9 cellular contexts compared by ENCODE assay signal in the genomic region with DNA sequence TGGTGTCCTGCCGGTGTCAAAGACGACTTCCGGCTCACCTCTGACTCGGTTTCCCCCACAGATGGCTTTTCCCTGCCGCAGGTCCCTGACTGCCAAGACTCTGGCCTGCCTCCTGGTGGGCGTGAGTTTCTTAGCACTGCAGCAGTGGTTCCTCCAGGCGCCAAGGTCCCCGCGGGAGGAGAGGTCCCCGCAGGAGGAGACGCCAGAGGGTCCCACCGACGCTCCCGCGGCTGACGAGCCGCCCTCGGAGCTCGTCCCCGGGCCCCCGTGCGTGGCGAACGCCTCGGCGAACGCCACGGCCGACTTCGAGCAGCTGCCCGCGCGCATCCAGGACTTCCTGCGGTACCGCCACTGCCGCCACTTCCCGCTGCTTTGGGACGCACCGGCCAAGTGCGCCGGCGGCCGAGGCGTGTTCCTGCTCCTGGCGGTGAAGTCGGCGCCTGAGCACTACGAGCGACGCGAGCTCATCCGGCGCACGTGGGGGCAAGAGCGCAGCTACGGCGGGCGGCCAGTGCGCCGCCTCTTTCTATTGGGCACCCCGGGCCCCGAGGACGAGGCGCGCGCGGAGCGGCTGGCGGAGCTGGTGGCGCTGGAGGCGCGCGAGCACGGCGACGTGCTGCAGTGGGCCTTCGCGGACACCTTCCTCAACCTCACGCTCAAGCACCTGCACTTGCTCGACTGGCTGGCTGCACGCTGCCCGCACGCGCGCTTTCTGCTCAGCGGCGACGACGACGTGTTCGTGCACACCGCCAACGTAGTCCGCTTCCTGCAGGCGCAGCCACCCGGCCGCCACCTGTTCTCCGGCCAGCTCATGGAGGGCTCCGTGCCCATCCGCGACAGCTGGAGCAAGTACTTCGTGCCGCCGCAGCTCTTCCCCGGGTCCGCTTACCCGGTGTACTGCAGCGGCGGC. TPM values are rescaled to one million over a fixed set of nuclear protein-coding genes. Genes with fewer than 3 reads are reported as not detected.
DNase-seq lines count a peak whose midpoint lies in the region; ATAC-seq and TF ChIP-seq lines count a peak whose summit lies in the region.
"Had no signal": no experiment of that assay in that cellular context is flagged by ENCODE, and none has a peak within 500 bp of the region (broad histone marks: within the 10 kb centered on the region; RNA-seq: fewer than 3 reads in every experiment).

No MANE protein-coding gene starts in this region.

- WGBS in endodermal cell (ENCODE audit: insufficient coverage in 1 of 2, insufficient read length in 1 of 2), 2 experiments = 37 to 62% methylated on average over 44 to 109 of the region's 109 CpGs

- TF ChIP-seq CTCF in endodermal cell (conservative IDR thresholded peaks at IDR 0.05) = peak; percentile 76

- H3K9me3 ChIP-seq in NT2/D1 (ENCODE audit: insufficient read depth, low read length) (no peaks in the 10 kb centered on the region; the same call in 1 of the 2 replicates), endodermal cell (ENCODE audit: control insufficient read depth, low read length) (no peaks in the 10 kb centered on the region), mucosa of rectum (ENCODE audit: control insufficient read depth in 2 of 2, low read length in 2 of 2) (no peaks in the 10 kb centered on the region)

- peak; percentile 1 for DNase-seq in GM04503 (ENCODE audit: low read depth)
- DNase-seq in NT2/D1 (ENCODE audit: low read depth, low spot score) = peak; percentile 28
- peak; percentile 89 for DNase-seq in endodermal cell
- DNase-seq in DMS114 treated with DMSO at 0.1 percent for 48 hours (lab: John Stamatoyannopoulos, UW; ENCODE audit: unreplicated experiment) = no peak
- no peak for DNase-seq in activated CD8-positive, alpha-beta memory T cell treated with anti-CD3 and anti-CD28 coated beads, Interleukin-2, amount 50 U/mL, for 48 hours
- DNase-seq in hippocampal formation (lab: John Stamatoyannopoulos, UW) = no peak

- ATAC-seq in HG02852 (IDR thresholded peaks at IDR 0.05; ENCODE audit: unreplicated experiment) = no peak

- peaks cover 31% of the 10 kb centered on the region for H3K27me3 ChIP-seq in NT2/D1 (ENCODE audit: insufficient read depth, insufficient read length)
- peaks cover 32% of the 10 kb centered on the region for H3K27me3 ChIP-seq in endodermal cell (ENCODE audit: control insufficient read depth, insufficient read depth, low read length, poor library complexity, severe bottlenecking)
- peaks cover 3 to 4% of the 10 kb centered on the region in 2 donors for H3K27me3 ChIP-seq in mucosa of rectum (ENCODE audit: control insufficient read depth in 2 of 2, insufficient read depth in 2 of 2, low read length in 2 of 2)

- peaks cover 2% of the 10 kb centered on the region for H3K36me3 Mint-ChIP-seq in endodermal cell (ENCODE audit: low read depth)

- H3K27ac ChIP-seq in endodermal cell (ENCODE audit: low read depth, low read length) (no peak overlapping the region), mucosa of rectum (ENCODE audit: low read depth in 2 of 2, low read length in 2 of 2) (peak overlapping the region in 1 of 2 donors; percentile 12)

- H3K27ac Mint-ChIP-seq in endodermal cell = no peak overlapping the region

- H3K4me3 ChIP-seq in NT2/D1 (ENCODE audit: insufficient read length, low read depth) (peak overlapping the region; percentile 34), endodermal cell (ENCODE audit: low read length) (no peak overlapping the region), mucosa of rectum (ENCODE audit: low read length in 2 of 2) (peak overlapping the region; percentile 55 to 56)

- peaks cover 12% of the 10 kb centered on the region for H3K9me3 Mint-ChIP-seq in endodermal cell

- no peak overlapping the region for H3K4me3 Mint-ChIP-seq in endodermal cell

- H3K4me1 ChIP-seq in NT2/D1 (ENCODE audit: insufficient read depth, insufficient read length) (peaks cover 9% of the 10 kb centered on the region), endodermal cell (ENCODE audit: control insufficient read depth, insufficient read depth, low read length) (peaks cover 11% of the 10 kb centered on the region), mucosa of rectum (ENCODE audit: control insufficient read depth in 2 of 2, insufficient read depth in 2 of 2, low read length in 2 of 2) (peaks cover 9 to 19% of the 10 kb centered on the region in 2 donors)

- peaks cover 17% of the 10 kb centered on the region for H3K4me1 Mint-ChIP-seq in endodermal cell

- peak overlapping the region; percentile 50 for H3K9ac ChIP-seq in NT2/D1 (ENCODE audit: insufficient read length, low read depth)
- H3K9ac ChIP-seq in endodermal cell (ENCODE audit: extremely low read depth, low read length, poor library complexity, severe bottlenecking) = no peak overlapping the region
- peak overlapping the region in 1 of 2 donors; percentile 58 for H3K9ac ChIP-seq in mucosa of rectum (ENCODE audit: low read depth in 1 of 2, low read length in 2 of 2)

- peaks cover 65% of the 10 kb centered on the region for H3K27me3 Mint-ChIP-seq in endodermal cell (ENCODE audit: insufficient read depth)

- H3K36me3 ChIP-seq in NT2/D1 (ENCODE audit: insufficient read depth, insufficient read length, low read length) (no peaks in the 10 kb centered on the region), endodermal cell (ENCODE audit: control insufficient read depth, insufficient read depth, low read length) (no peaks in the 10 kb centered on the region), mucosa of rectum (ENCODE audit: control insufficient read depth in 2 of 2, insufficient read depth in 2 of 2, low read length in 2 of 2) (peaks cover 0 to 8% of the 10 kb centered on the region in 2 donors)

RNA-seq across cellular contexts. Expression of a gene that starts 5.5 kb away (rescaled TPM):
- total RNA-seq in endodermal cell = not detected
- polyA plus RNA-seq in endodermal cell (2013, experiment 1 of 2) = not detected
- not detected for polyA plus RNA-seq in endodermal cell (2013, experiment 2 of 2)
- total RNA-seq: T-helper 1 cell treated with Interleukin-12 subunit alpha and Interleukin-12 subunit beta and Interleukin-4 antibody, amounts not matched to agents 30 ng/mL and 1 ng/mL, for 36 hours had no signal

RNA-seq across cellular contexts. Expression of a gene that starts 27.0 kb away (rescaled TPM):
- total RNA-seq in endodermal cell = 10 to 100 TPM; 17.5 to 21.5 TPM
- 12.3 TPM for polyA plus RNA-seq in endodermal cell (2013, experiment 1 of 2)
- 14.8 TPM for polyA plus RNA-seq in endodermal cell (2013, experiment 2 of 2)

Comparison
In these comparisons a context has a peak if more than half of its experiments do, and no peak if none do; other contexts are left out.
1. DNase-seq: peak in GM04503 (single experiment), NT2/D1 (single experiment) and endodermal cell (single experiment); none in DMS114 treated with DMSO at 0.1 percent for 48 hours (single experiment), activated CD8-positive, alpha-beta memory T cell treated with anti-CD3 and anti-CD28 coated beads, Interleukin-2, amount 50 U/mL, for 48 hours (single experiment) and hippocampal formation (0 of 2).